ENCODE assay signal across 8 cellular contexts in the genomic region with DNA sequence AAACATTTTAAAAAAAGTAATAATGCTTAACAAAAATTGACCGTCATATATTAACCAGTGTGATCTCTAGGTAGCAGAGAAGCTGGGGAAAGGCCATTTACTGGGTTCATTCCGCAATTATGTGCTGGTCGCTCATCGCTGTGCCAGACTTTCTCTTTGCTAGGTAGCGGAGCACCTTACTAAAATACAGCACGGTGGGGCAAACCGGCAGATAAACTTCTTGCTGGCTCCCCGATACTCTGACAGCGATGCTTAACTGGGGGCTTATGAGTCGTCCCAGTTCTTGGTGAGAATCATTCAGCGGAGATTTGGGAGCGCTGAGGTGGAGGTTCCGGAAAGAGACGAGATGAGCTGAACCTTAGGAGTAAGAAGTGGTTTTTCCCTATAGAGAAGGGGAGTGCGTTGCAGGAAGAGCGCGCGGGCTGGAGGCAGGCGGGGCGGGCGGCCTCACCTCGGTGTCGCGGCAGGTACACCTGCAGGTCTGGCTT. TPM values are rescaled to one million over a fixed set of nuclear protein-coding genes. Genes with fewer than 3 reads are reported as not detected.
DNase-seq lines count a peak whose midpoint lies in the region; ATAC-seq and TF ChIP-seq lines count a peak whose summit lies in the region.

No MANE protein-coding gene starts in this region.

- H3K36me3 ChIP-seq in GM06990 (ENCODE audit: control insufficient read depth, insufficient read depth, low read length) (peaks cover 5% of the 10 kb centered on the region), MG63 (peaks cover 16% of the 10 kb centered on the region), neuron (ENCODE audit: insufficient read depth, low read length) (peaks cover 29% of the 10 kb centered on the region)
- peaks cover 10% of the 10 kb centered on the region for H3K36me3 ChIP-seq in effector memory CD4-positive, alpha-beta T cell (ENCODE audit: control insufficient read depth, insufficient read depth, low read length)

- H3K27me3 ChIP-seq in GM06990 (replicated peaks; ENCODE audit: control insufficient read depth, insufficient read depth, low read length) (no peaks in the 10 kb centered on the region), MG63 (no peaks in the 10 kb centered on the region), neuron (ENCODE audit: insufficient read depth, low read length) (no peaks in the 10 kb centered on the region)
- no peaks in the 10 kb centered on the region for H3K27me3 ChIP-seq in effector memory CD4-positive, alpha-beta T cell (replicated peaks; ENCODE audit: control insufficient read depth, insufficient read depth, low read length, poor library complexity, severe bottlenecking)

- H3K27ac ChIP-seq in effector memory CD4-positive, alpha-beta T cell (ENCODE audit: insufficient read depth, low read length, poor library complexity, severe bottlenecking), result peak overlapping the region; percentile 66

- DNase-seq in GM06990 (ENCODE audit: extremely low read depth, insufficient read length), result no peak
- no peak for DNase-seq in MG63
- DNase-seq in effector memory CD4-positive, alpha-beta T cell, result no peak
- no peak for DNase-seq in NCI-H1417 (lab: John Stamatoyannopoulos, UW)
- DNase-seq in activated gamma-delta T cell treated with Interleukin-2 at 50 U/mL for 16 hours, result no peak
- no peak for DNase-seq in SIG-M5 (lab: John Stamatoyannopoulos, UW)

- TF ChIP-seq CTCF in GM06990 (IDR thresholded peaks at IDR 0.05; ENCODE audit: insufficient read depth, low read length, poor library complexity, severe bottlenecking), result no peak

- H2AFZ ChIP-seq in neuron (ENCODE audit: low read depth, low read length), result peak overlapping the region; percentile 52

- no peaks in the 10 kb centered on the region for H3K4me1 ChIP-seq in effector memory CD4-positive, alpha-beta T cell (ENCODE audit: control insufficient read depth, insufficient read depth, low read length, poor library complexity, severe bottlenecking)
- H3K4me1 ChIP-seq in neuron (ENCODE audit: insufficient read depth, low read length), result peaks cover 15% of the 10 kb centered on the region

- no peak for ATAC-seq in GM21717 (IDR thresholded peaks at IDR 0.05; ENCODE audit: unreplicated experiment)

- H3K4me3 ChIP-seq in GM06990 (replicated peaks; ENCODE audit: low read depth, low read length), result peak overlapping the region; percentile 89
- peak overlapping the region; percentile 85 for H3K4me3 ChIP-seq in MG63
- peak overlapping the region; percentile 84 for H3K4me3 ChIP-seq in effector memory CD4-positive, alpha-beta T cell (ENCODE audit: insufficient read depth, low read depth, low read length, poor library complexity, severe bottlenecking)
- peak overlapping the region; percentile 82 for H3K4me3 ChIP-seq in neuron (ENCODE audit: low read length)

- H3K9me3 ChIP-seq in MG63 (no peaks in the 10 kb centered on the region), neuron (ENCODE audit: low read length) (no peaks in the 10 kb centered on the region)
- H3K9me3 ChIP-seq in effector memory CD4-positive, alpha-beta T cell (ENCODE audit: control insufficient read depth, low read length), result no peaks in the 10 kb centered on the region

RNA-seq across cellular contexts. Expression of gene C2orf68, which starts 0.6 kb away (rescaled TPM):
- 16.2 and 17.3 TPM in 2 replicates for total RNA-seq in MG63 (2014; rRNA removed; shearing (Covaris generic); ENCODE audit: low replicate concordance)

RNA-seq across cellular contexts. Expression of gene USP39, which starts 4.7 kb away (rescaled TPM):
- total RNA-seq in MG63 (2014; rRNA removed; shearing (Covaris generic); ENCODE audit: low replicate concordance), result 86.8 and 313 TPM in 2 replicates

RNA-seq across cellular contexts. Expression of gene TMEM150A, which starts 8.8 kb away (rescaled TPM):
- 3.9 and 6.8 TPM in 2 replicates for total RNA-seq in MG63 (2014; rRNA removed; shearing (Covaris generic); ENCODE audit: low replicate concordance)

RNA-seq across cellular contexts. Expression of gene RNF181, which starts 15.7 kb away (rescaled TPM):
- 167 and 209 TPM in 2 replicates for total RNA-seq in MG63 (2014; rRNA removed; shearing (Covaris generic); ENCODE audit: low replicate concordance)

RNA-seq across cellular contexts. Expression of gene VAMP5, which starts 27.0 kb away (rescaled TPM):
- 8.3 and 76.7 TPM in 2 replicates for total RNA-seq in MG63 (2014; rRNA removed; shearing (Covaris generic); ENCODE audit: low replicate concordance)
